In the genomic region with DNA sequence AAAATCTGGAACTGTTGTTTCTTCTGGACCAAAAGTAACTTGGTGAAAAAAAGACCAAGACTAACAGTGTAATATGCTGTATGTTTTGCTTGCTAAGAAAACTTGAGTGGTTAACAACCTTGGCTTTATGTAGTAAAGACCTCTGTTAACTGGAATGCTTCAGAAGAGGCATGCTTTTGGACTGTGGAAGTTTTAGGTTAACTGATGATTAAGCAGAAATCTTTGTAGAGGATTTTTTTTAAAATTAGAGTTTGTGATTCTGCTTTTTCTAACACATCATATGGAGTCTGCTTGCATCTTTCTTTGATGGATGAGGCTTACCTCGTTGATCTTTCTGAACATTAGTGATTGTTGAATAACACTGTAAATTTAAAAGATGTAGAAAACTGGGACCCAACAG, we compare ENCODE assay signal across 24 cellular contexts. TPM values are rescaled to one million over a fixed set of nuclear protein-coding genes. Genes with fewer than 3 reads are reported as not detected.
A peak's percentile ranks its signal among the peaks of the same experiment; 100 is the strongest.
DNase-seq lines count a peak whose midpoint lies in the region; ATAC-seq, FAIRE-seq and TF ChIP-seq lines count a peak whose summit lies in the region.
"Had no signal": no experiment of that assay in that cellular context is flagged by ENCODE, and none has a peak within 500 bp of the region (broad histone marks: within the 10 kb centered on the region; RNA-seq: fewer than 3 reads in every experiment).

No MANE protein-coding gene starts in this region.

- no peaks in the 10 kb centered on the region for H4K20me1 ChIP-seq in HepG2 (ENCODE audit: insufficient read depth, low read length)
- H4K20me1 ChIP-seq in Loucy (ENCODE audit: insufficient read depth, low read length, poor library complexity, severe bottlenecking) = peaks cover 100% of the 10 kb centered on the region

- no peaks in the 10 kb centered on the region for H3K9me3 ChIP-seq in HepG2 (ENCODE audit: low read length)
- no peaks in the 10 kb centered on the region for H3K9me3 ChIP-seq in right lobe of liver
- H3K9me3 ChIP-seq in Loucy (ENCODE audit: insufficient read depth, low read depth, low read length) = no peaks in the 10 kb centered on the region
- no peaks in the 10 kb centered on the region for H3K9me3 ChIP-seq in body of pancreas
- H3K9me3 ChIP-seq in suprapubic skin = no peaks in the 10 kb centered on the region
- H3K9me3 ChIP-seq: BE2C had no signal

- no TSS peak for BruUV-seq in HepG2 (replicated peaks; lab: Mats Ljungman, UMichigan)

- TF ChIP-seq EP300 in HepG2 (IDR thresholded peaks at IDR 0.05; ENCODE audit: low read depth in 2 of 2, low read length in 2 of 2) (no peak), HepG2 (CRISPR knock-in tag; IDR thresholded peaks at IDR 0.05; ENCODE audit: borderline replicate concordance) (no peak), suprapubic skin (IDR thresholded peaks at IDR 0.05) (no peak)

- CTCF ChIA-PET in HepG2 (lab: Yijun Ruan, JAX; ENCODE audit: low intra/inter-chr PET ratio, low total read pairs) = no interaction called here

- ATAC-seq in HepG2 (no peak), right lobe of liver (no peak), body of pancreas (no peak), GM18909 (IDR thresholded peaks at IDR 0.05; ENCODE audit: poor library complexity, unreplicated experiment) (no peak)
- ATAC-seq: GM23338, HCT116 had no signal

- TF ChIP-seq RAD21 in HepG2 (CRISPR knock-in tag; IDR thresholded peaks at IDR 0.05) = no peak

- TF ChIP-seq POLR2A in HepG2 (IDR thresholded peaks at IDR 0.05; ENCODE audit: insufficient read depth in 1 of 2, low read depth in 2 of 2, low read length in 2 of 2) (no peak), right lobe of liver (IDR thresholded peaks at IDR 0.05) (no peak), body of pancreas (IDR thresholded peaks at IDR 0.05) (no peak), suprapubic skin (IDR thresholded peaks at IDR 0.05) (no peak)

- no peak for TF ChIP-seq CTCF in HepG2 (CRISPR knock-in tag; IDR thresholded peaks at IDR 0.05)
- TF ChIP-seq CTCF in right lobe of liver (IDR thresholded peaks at IDR 0.05) = no peak
- no peak for TF ChIP-seq CTCF in Loucy (conservative IDR thresholded peaks at IDR 0.05; ENCODE audit: low read length)
- no peak for TF ChIP-seq CTCF in body of pancreas (IDR thresholded peaks at IDR 0.05)
- no peak for TF ChIP-seq CTCF in suprapubic skin (IDR thresholded peaks at IDR 0.05)

- POLR2A ChIA-PET in HepG2 (lab: Yijun Ruan, JAX) = no interaction called here

- H2AFZ ChIP-seq in HepG2 (ENCODE audit: low read length) (no peak overlapping the region), Loucy (ENCODE audit: low read length) (no peak overlapping the region)
- H2AFZ ChIP-seq: GM23338 had no signal

- WGBS in HepG2 (ENCODE audit: low lambda C conversion rate) = 0% methylated on average over 1 of the region's 1 CpG
- WGBS in right lobe of liver (ENCODE audit: insufficient coverage, low coverage, low lambda C conversion rate, missing lambda C conversion rate) = 44% methylated on average over 1 of the region's 1 CpG
- 24 to 31% methylated on average over 1 of the region's 1 CpG for whole genome bisulfite sequencing in body of pancreas, 2 donors
- 68% methylated on average over 1 of the region's 1 CpG for WGBS in suprapubic skin

- H3K79me2 ChIP-seq in HepG2 (ENCODE audit: insufficient read depth, low read length) (no peaks in the 10 kb centered on the region), Loucy (ENCODE audit: insufficient read depth, low read length) (peaks cover 100% of the 10 kb centered on the region)

- no peak for FAIRE-seq in HepG2 (lab: Jason Lieb, UNC)
- FAIRE-seq: A204.1, G401.6, GM12892, GM19239 had no signal

- H3K27me3 ChIP-seq in HepG2 (ENCODE audit: control insufficient read depth in 1 of 2, insufficient read depth in 2 of 2, low read length in 2 of 2) = peaks cover 0 to 6% of the 10 kb centered on the region in 2 experiments; a peak in 3 of 5 replicates
- no peaks in the 10 kb centered on the region for H3K27me3 ChIP-seq in right lobe of liver
- H3K27me3 ChIP-seq in Loucy (ENCODE audit: insufficient read depth, low read length, poor library complexity, severe bottlenecking) = no peaks in the 10 kb centered on the region
- no peaks in the 10 kb centered on the region for H3K27me3 ChIP-seq in body of pancreas
- H3K27me3 ChIP-seq in suprapubic skin = no peaks in the 10 kb centered on the region
- H3K27me3 ChIP-seq: BE2C had no signal

- H3K9ac ChIP-seq in HepG2 (ENCODE audit: insufficient read depth, low read depth, low read length) = no peak overlapping the region
- no peak overlapping the region for H3K9ac ChIP-seq in Loucy (ENCODE audit: low read depth, low read length, poor library complexity, severe bottlenecking)

- no peaks in the 10 kb centered on the region for H3F3A ChIP-seq in Loucy (ENCODE audit: low read depth)

- no peak overlapping the region for H3K4me2 ChIP-seq in HepG2 (ENCODE audit: low read depth, low read length)
- peak overlapping the region; percentile 36 for H3K4me2 ChIP-seq in Loucy (ENCODE audit: low read depth, low read length, poor library complexity, severe bottlenecking)
- H3K4me2 ChIP-seq: GM23338 had no signal

- intact Hi-C loops in HepG2 (cut with micrococcal nuclease; ENCODE audit: unreplicated experiment) = no loop called here
- intact Hi-C loops in right lobe of liver (cut with DNase I) = no loop called here
- intact Hi-C loops in body of pancreas (cut with DNase I) = no loop called here

- no peaks in the 10 kb centered on the region for H3K9me2 ChIP-seq in Loucy (replicated peaks; ENCODE audit: low read depth, low read length)

- H3K27ac ChIP-seq in HepG2 (ENCODE audit: extremely low read length, insufficient read depth, low read length) (no peak overlapping the region), right lobe of liver (no peak overlapping the region), body of pancreas (peak overlapping the region; percentile 22 to 97 (median 76)), suprapubic skin (peak overlapping the region; percentile 18)
- H3K27ac ChIP-seq: 22Rv1 had no signal

- in situ Hi-C loops in HepG2 (cut with HindIII; ENCODE audit: extremely low pct_ligation_motif_present, low pct_unique_long_range_greater_than_20kb) = no loop called here

- H3K4me1 ChIP-seq in HepG2 (ENCODE audit: insufficient read depth, low read length) (no peaks in the 10 kb centered on the region), right lobe of liver (peaks cover 0 to 9% (median 3%) of the 10 kb centered on the region in 4 donors), Loucy (ENCODE audit: insufficient read depth, low read length, poor library complexity, severe bottlenecking) (peaks cover 89% of the 10 kb centered on the region), body of pancreas (peaks cover 94% of the 10 kb centered on the region), suprapubic skin (peaks cover 57% of the 10 kb centered on the region)

- H3K36me3 ChIP-seq in HepG2 (replicated peaks in 1 of 2; ENCODE audit: control insufficient read depth in 1 of 2, insufficient read depth in 2 of 2, low read length in 2 of 2) (no peaks in the 10 kb centered on the region), right lobe of liver (no peaks in the 10 kb centered on the region), Loucy (ENCODE audit: insufficient read depth, low read length) (peaks cover 6% of the 10 kb centered on the region; the same call in 1 of the 2 replicates), body of pancreas (replicated peaks in 1 of 2; ENCODE audit: insufficient read depth in 1 of 2, low read depth in 2 of 2) (no peaks in the 10 kb centered on the region), suprapubic skin (no peaks in the 10 kb centered on the region)
- H3K36me3 ChIP-seq: BE2C had no signal

- DNase-seq in HepG2 (ENCODE audit: low spot score) (no peak), right lobe of liver (no peak), body of pancreas (no peak), suprapubic skin (ENCODE audit: low spot score in 2 of 2) (no peak), ureter (ENCODE audit: low spot score) (no peak), NCI-H345 treated with DMSO at 0.1 percent for 48 hours (lab: John Stamatoyannopoulos, UW; ENCODE audit: unreplicated experiment) (no peak)
- DNase-seq: ACHN; AML-193; Calu3; CD4-positive, alpha-beta memory T cell; COR-L47; DMS153; DND-41; H9 had no signal

- H3K4me3 ChIP-seq in HepG2 (replicated peaks in 1 of 3; ENCODE audit: insufficient read depth in 1 of 3, low read depth in 2 of 3, low read length in 3 of 3) = no peak overlapping the region
- H3K4me3 ChIP-seq in right lobe of liver = no peak overlapping the region
- no peak overlapping the region for H3K4me3 ChIP-seq in Loucy (ENCODE audit: low read length, poor library complexity, severe bottlenecking)
- no peak overlapping the region for H3K4me3 ChIP-seq in body of pancreas
- no peak overlapping the region for H3K4me3 ChIP-seq in suprapubic skin
- H3K4me3 ChIP-seq: GM23338 had no signal

TF ChIP-seq in HepG2, 621 proteins besides CTCF, POLR2A, EP300 and RAD21 (continues in another document):
- TF ChIP-seq MAFK (conservative IDR thresholded peaks at IDR 0.05 in 1 of 2, IDR thresholded peaks at IDR 0.05 in 1 of 2; ENCODE audit: low read length in 2 of 2) = peak; percentile 2 to 28; a peak in 2 of 4 replicates

RNA-seq across cellular contexts. Expression of a gene that starts 17.5 kb away (rescaled TPM):
- total RNA-seq in HepG2 (2016; rRNA removed; fragmentation: Illumina TruSeq; extraction: Trizol) (not detected in 2 replicates), right lobe of liver (1 to 10 TPM; 1.1 to 3.2 (median 1.9) TPM), body of pancreas (10 to 100 TPM; 31.6 to 41.8 TPM), suprapubic skin (10 to 100 TPM in 3 of 4 donors, 1 to 10 TPM in 1; 6.9 to 19.4 (median 12.6) TPM), ureter (15.5 TPM)
- total RNA-seq in HepG2 (2016; cell fraction: cytosol; rRNA removed; fragmentation: Illumina TruSeq; extraction: Trizol; ENCODE audit: low read depth) = not detected in 2 replicates
- total RNA-seq in HepG2 (2016; cell fraction: insoluble cytoplasmic fraction; rRNA removed; fragmentation: Illumina TruSeq; extraction: Trizol) = 0.02 TPM in 1 of 2 replicates, not detected in the other
- not detected in 2 replicates for total RNA-seq in HepG2 (2016; cell fraction: membrane; rRNA removed; fragmentation: Illumina TruSeq; extraction: Trizol)
- total RNA-seq in HepG2 (2016; cell fraction: nucleus; rRNA removed; fragmentation: Illumina TruSeq; extraction: Trizol) = not detected in 2 replicates
- polyA plus RNA-seq in HepG2 (2011; rRNA removed) = 0.07 and 0.25 TPM in 2 replicates
- 0.17 and 0.23 TPM in 2 replicates for polyA plus RNA-seq in HepG2 (2011; cell fraction: cytosol; rRNA removed)
- polyA plus RNA-seq in HepG2 (2011; cell fraction: nucleus; rRNA removed) = 0.03 and 0.14 TPM in 2 replicates
- 0.03 TPM in 1 of 2 replicates, not detected in the other for polyA plus RNA-seq in HepG2 (2012)
- polyA plus RNA-seq in HepG2 (2016; cell fraction: cytosol; fragmentation: Illumina TruSeq; extraction: Trizol; ENCODE audit: low read depth) = not detected in 2 replicates
- not detected in 2 replicates for polyA plus RNA-seq in HepG2 (2016; cell fraction: insoluble cytoplasmic fraction; fragmentation: Illumina TruSeq; extraction: Trizol; ENCODE audit: low read depth)
- polyA plus RNA-seq in HepG2 (2016; cell fraction: membrane; fragmentation: Illumina TruSeq; extraction: Trizol; ENCODE audit: low read depth) = not detected in 2 replicates
- not detected in 2 replicates for polyA plus RNA-seq in HepG2 (2016; cell fraction: nucleus; fragmentation: Illumina TruSeq; extraction: Trizol; ENCODE audit: insufficient read depth, low read depth)
- 2.3 and 10.1 TPM in 2 replicates for polyA minus RNA-seq in HepG2 (2011; rRNA and poly(A)+ RNA removed; ENCODE audit: low replicate concordance)
- 0.10 and 1.6 TPM in 2 replicates for polyA minus RNA-seq in HepG2 (2011; cell fraction: cytosol; rRNA and poly(A)+ RNA removed)
- 0.25 and 1.2 TPM in 2 replicates for polyA minus RNA-seq in HepG2 (2011; cell fraction: nucleus; rRNA and poly(A)+ RNA removed)

Comparison
In these comparisons a context has a peak if more than half of its experiments do, and no peak if none do; other contexts are left out.
1. H3K27ac ChIP-seq: peak in body of pancreas (4 of 4) and suprapubic skin (single experiment); none in HepG2 (single experiment) and right lobe of liver (0 of 3).